ENCODE assay signal across 9 cellular contexts in genomic region chr16:54287018-54287757, GRCh38. TPM values are rescaled to one million over a fixed set of nuclear protein-coding genes. Genes with fewer than 3 reads are reported as not detected.
DNase-seq lines count a peak whose midpoint lies in the region; ATAC-seq and TF ChIP-seq lines count a peak whose summit lies in the region.
"Had no signal": no experiment of that assay in that cellular context is flagged by ENCODE, and none has a peak within 500 bp of the region (broad histone marks: within the 10 kb centered on the region; RNA-seq: fewer than 3 reads in every experiment).

No MANE protein-coding gene starts in this region.

- peaks cover 18% of the 10 kb centered on the region for H3K36me3 Mint-ChIP-seq in brain
- peaks cover 15% of the 10 kb centered on the region for H3K36me3 Mint-ChIP-seq in type B pancreatic cell
- peaks cover 0 to 4% (median 0%) of the 10 kb centered on the region in 3 donors for H3K36me3 Mint-ChIP-seq in immature natural killer cell

- no peak for TF ChIP-seq POLR2A in lower leg skin (IDR thresholded peaks at IDR 0.05)

- H3K27me3 Mint-ChIP-seq in brain: peaks cover 95% of the 10 kb centered on the region
- H3K27me3 Mint-ChIP-seq in type B pancreatic cell: peaks cover 76% of the 10 kb centered on the region
- peaks cover 18 to 32% (median 30%) of the 10 kb centered on the region in 3 donors for H3K27me3 Mint-ChIP-seq in immature natural killer cell (ENCODE audit: low read depth in 3 of 3)

- H3K4me1 Mint-ChIP-seq in brain: peaks cover 39% of the 10 kb centered on the region
- H3K4me1 Mint-ChIP-seq in type B pancreatic cell (ENCODE audit: unreplicated experiment): peaks cover 24% of the 10 kb centered on the region
- H3K4me1 Mint-ChIP-seq in immature natural killer cell: peaks cover 13% of the 10 kb centered on the region in 2 donors

- intact Hi-C loops in lower leg skin (cut with DNase I; ENCODE audit: low total_unique reads): loop anchor here (10.0 kb wide), 1 partner anchor 648 kb away; the partner anchor contains the start of gene IRX5

- H3K4me3 Mint-ChIP-seq in brain (peak overlapping the region; percentile 32 to 86 (median 80)), type B pancreatic cell (peak overlapping the region; percentile 85), immature natural killer cell (no peak overlapping the region)

- 5 to 6% methylated on average over 26 to 28 of the region's 50 CpGs for WGBS in lower leg skin, 2 donors

- no peak for ATAC-seq in GM19023 (IDR thresholded peaks at IDR 0.05; ENCODE audit: unreplicated experiment)

- H3K4me3 ChIP-seq in lower leg skin (ENCODE audit: low read depth, poor library complexity, severe bottlenecking): peak overlapping the region; percentile 33
- H3K4me3 ChIP-seq: body of pancreas had no signal

- H3K27ac Mint-ChIP-seq in brain (peak overlapping the region in 2 of 5 experiments; percentile 63 to 83), type B pancreatic cell (no peak overlapping the region), immature natural killer cell (no peak overlapping the region)

- peak; percentile 46 for DNase-seq in activated effector memory CD4-positive, alpha-beta T cell treated with anti-CD3 and anti-CD28 coated beads, Interleukin-2, amount 50 U/mL, for 16 hours
- DNase-seq in activated effector memory CD4-positive, alpha-beta T cell treated with Interleukin-2 at 50 U/mL for 16 hours: no peak
- peak in 1 of 2 donors; percentile 88 for DNase-seq in lower leg skin (ENCODE audit: low spot score in 2 of 2)
- DNase-seq in type B pancreatic cell (ENCODE audit: extremely low spot score, unreplicated experiment): no peak
- DNase-seq in immature natural killer cell: no peak
- no peak for DNase-seq in activated CD8-positive, alpha-beta memory T cell treated with anti-CD3 and anti-CD28 coated beads, Interleukin-2, amount 50 U/mL, for 4 hours

- H3K9me3 Mint-ChIP-seq in brain (peaks cover 0 to 7% (median 0%) of the 10 kb centered on the region in 5 experiments), type B pancreatic cell (no peaks in the 10 kb centered on the region), immature natural killer cell (peaks cover 0 to 1% (median 0%) of the 10 kb centered on the region in 6 donors)

- TF ChIP-seq CTCF in brain (conservative IDR thresholded peaks at IDR 0.05) (no peak), lower leg skin (IDR thresholded peaks at IDR 0.05) (no peak), type B pancreatic cell (conservative IDR thresholded peaks at IDR 0.05) (no peak)

RNA-seq across cellular contexts. Expression of gene IRX3, which starts 0.6 kb away (rescaled TPM):
- polyA plus RNA-seq in brain (ENCODE audit: insufficient read depth, low read depth, low replicate concordance) (58.7 TPM), immature natural killer cell (not detected)
- total RNA-seq in lower leg skin (100 to 1,000 TPM in 3 of 4 donors, 10 to 100 TPM in 1; 79.7 to 181 (median 150) TPM), type B pancreatic cell (ENCODE audit: low replicate concordance) (30.0 and 30.7 TPM in 2 replicates)

Comparison
In these comparisons a context has a peak if more than half of its experiments do, and no peak if none do; other contexts are left out.
1. H3K4me3 Mint-ChIP-seq: peak in brain (5 of 5) and type B pancreatic cell (single experiment); none in immature natural killer cell (0 of 5).